ENCODE assay signal across 24 cellular contexts in the genomic region with DNA sequence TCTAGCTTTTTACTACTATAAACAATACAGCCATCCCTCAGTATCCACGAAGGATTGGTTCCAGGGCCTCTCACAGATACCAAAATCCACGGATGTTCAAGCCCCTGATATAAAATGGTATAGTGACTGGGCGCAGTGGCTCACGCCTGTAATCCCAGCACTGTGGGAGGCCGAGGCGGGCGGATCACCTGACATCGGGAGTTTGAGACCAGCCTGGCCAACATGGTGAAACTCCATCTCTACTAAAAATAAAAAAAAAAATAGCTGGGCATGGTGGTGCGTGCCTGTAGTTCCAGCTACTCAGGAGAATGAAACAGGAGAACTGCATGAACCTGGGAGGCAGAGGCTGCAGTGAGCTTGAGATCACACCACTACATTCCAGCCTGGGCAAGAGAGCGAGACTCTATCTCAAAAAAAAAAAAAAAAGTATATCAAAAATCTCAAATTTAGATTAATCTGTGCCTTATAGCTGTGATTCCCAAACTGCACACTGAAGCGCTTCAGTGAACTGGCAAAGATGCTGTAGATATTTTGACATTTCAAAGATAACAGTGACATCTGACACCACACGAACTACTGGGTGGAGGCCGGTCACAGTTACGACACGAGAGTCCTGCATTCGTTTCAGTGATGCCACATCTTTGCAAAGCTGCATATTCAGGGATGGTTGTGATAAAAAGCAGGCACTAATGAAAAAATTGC. TPM values are rescaled to one million over a fixed set of nuclear protein-coding genes. Genes with fewer than 3 reads are reported as not detected.
"Had no signal": no experiment of that assay in that cellular context is flagged by ENCODE, and none has a peak within 500 bp of the region (broad histone marks: within the 10 kb centered on the region; RNA-seq: fewer than 3 reads in every experiment).

No MANE protein-coding gene starts in this region.

- H3K27me3 ChIP-seq: ascending aorta, brain microvascular endothelial cell, foreskin keratinocyte, hepatocyte, neural progenitor cell, spleen, testis, upper lobe of left lung had no signal

- H3K4me1 ChIP-seq: ascending aorta, foreskin keratinocyte, left ventricle myocardium inferior, neural progenitor cell, spleen, testis, upper lobe of left lung had no signal

- H3K4me2 ChIP-seq: hepatocyte, neural progenitor cell had no signal

- H3K79me2 ChIP-seq: hepatocyte had no signal

- DNase-seq: activated B cell treated with CpG ODN at 0.5 μM for 24 hours; activated CD4-positive, alpha-beta T cell treated with anti-CD3 and anti-CD28 coated beads for 48 hours; activated CD8-positive, alpha-beta memory T cell treated with anti-CD3 and anti-CD28 coated beads, Interleukin-2, amount 10 ng/mL, durations not matched to agents 7 days and 5 days; activated CD8-positive, alpha-beta T cell treated with anti-CD3 and anti-CD28 coated beads for 36 hours; brain microvascular endothelial cell; caudate nucleus; effector CD4-positive, alpha-beta T cell; erythroblast; foreskin keratinocyte; glutamatergic neuron; immature natural killer cell; kidney glomerular epithelial cell; left ventricle myocardium inferior; mammary epithelial cell; naive thymus-derived CD8-positive, alpha-beta T cell; spleen; stimulated activated CD4-positive, alpha-beta T cell treated with anti-CD3 and anti-CD28 coated beads, Interleukin-4, amount 100 ng/mL, for 1 hour; stimulated activated naive CD4-positive, alpha-beta T cell; T-cell; testis; upper lobe of left lung had no signal

- H3K4me3 ChIP-seq: ascending aorta, hepatocyte, left ventricle myocardium inferior, neural progenitor cell, spleen, testis, upper lobe of left lung had no signal

- H3K27ac ChIP-seq: ascending aorta, brain microvascular endothelial cell, foreskin keratinocyte, hepatocyte, left ventricle myocardium inferior, neural progenitor cell, spleen, testis, upper lobe of left lung had no signal

- H3K36me3 ChIP-seq: brain microvascular endothelial cell, left ventricle myocardium inferior, neural progenitor cell, upper lobe of left lung had no signal

- H2AFZ ChIP-seq: hepatocyte, neural progenitor cell had no signal

- H3K9me3 ChIP-seq: ascending aorta, left ventricle myocardium inferior, spleen, testis, upper lobe of left lung had no signal

RNA-seq across cellular contexts. Expression of a gene that starts 48.3 kb away (rescaled TPM):
- polyA plus RNA-seq: foreskin keratinocyte had no signal
